1 cellular context compared by ENCODE assay signal in the genomic region with DNA sequence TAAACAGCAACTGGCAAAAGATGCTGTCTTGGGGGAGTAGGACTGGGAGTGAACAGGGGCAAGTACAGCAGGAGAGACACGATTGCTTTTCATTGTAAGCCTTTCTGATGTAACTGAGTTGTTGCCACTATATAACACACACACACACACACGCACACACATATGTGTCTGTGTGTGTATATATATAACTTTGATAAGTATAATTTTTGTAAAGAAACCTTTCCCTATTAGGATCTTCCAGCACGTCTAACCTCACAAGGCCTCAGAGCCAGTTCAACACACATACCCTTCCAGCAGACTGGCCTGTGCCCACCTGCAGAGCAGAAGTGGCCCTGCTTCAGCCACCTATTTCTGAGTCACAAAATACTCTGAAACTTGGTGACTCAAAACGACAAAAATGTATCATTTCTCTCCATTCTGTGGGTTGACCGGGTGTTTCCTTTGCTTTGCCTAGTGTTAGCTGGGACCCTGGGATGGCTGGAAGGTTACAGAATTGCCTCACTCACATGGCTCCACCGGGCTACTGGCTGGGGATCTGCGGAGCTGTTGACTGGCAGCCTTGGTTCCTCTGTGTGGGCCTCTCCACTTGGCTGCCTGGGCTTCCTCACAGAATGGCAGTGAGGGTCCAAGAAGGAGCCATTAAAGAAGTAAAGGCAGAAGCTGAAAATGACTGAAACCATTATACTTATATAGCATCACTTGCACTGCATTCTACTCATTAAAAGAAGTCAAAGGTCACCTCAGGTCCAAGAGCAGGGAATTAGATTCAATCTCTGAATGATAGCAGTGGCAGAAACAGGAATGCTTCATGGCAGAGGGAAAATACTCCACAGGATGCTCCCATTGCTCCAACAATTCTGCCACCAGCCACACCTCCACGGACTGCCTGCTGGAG.
TF ChIP-seq lines count a peak whose summit lies in the region.

No MANE protein-coding gene starts in this region.

TF ChIP-seq in WTC11, 78 proteins besides CTCF, POLR2A, EP300 and RAD21 (continued from another document):
- TF ChIP-seq, protein P1, sequence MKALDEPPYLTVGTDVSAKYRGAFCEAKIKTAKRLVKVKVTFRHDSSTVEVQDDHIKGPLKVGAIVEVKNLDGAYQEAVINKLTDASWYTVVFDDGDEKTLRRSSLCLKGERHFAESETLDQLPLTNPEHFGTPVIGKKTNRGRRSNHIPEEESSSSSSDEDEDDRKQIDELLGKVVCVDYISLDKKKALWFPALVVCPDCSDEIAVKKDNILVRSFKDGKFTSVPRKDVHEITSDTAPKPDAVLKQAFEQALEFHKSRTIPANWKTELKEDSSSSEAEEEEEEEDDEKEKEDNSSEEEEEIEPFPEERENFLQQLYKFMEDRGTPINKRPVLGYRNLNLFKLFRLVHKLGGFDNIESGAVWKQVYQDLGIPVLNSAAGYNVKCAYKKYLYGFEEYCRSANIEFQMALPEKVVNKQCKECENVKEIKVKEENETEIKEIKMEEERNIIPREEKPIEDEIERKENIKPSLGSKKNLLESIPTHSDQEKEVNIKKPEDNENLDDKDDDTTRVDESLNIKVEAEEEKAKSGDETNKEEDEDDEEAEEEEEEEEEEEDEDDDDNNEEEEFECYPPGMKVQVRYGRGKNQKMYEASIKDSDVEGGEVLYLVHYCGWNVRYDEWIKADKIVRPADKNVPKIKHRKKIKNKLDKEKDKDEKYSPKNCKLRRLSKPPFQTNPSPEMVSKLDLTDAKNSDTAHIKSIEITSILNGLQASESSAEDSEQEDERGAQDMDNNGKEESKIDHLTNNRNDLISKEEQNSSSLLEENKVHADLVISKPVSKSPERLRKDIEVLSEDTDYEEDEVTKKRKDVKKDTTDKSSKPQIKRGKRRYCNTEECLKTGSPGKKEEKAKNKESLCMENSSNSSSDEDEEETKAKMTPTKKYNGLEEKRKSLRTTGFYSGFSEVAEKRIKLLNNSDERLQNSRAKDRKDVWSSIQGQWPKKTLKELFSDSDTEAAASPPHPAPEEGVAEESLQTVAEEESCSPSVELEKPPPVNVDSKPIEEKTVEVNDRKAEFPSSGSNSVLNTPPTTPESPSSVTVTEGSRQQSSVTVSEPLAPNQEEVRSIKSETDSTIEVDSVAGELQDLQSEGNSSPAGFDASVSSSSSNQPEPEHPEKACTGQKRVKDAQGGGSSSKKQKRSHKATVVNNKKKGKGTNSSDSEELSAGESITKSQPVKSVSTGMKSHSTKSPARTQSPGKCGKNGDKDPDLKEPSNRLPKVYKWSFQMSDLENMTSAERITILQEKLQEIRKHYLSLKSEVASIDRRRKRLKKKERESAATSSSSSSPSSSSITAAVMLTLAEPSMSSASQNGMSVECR (CRISPR knock-in tag; IDR thresholded peaks at IDR 0.05; ENCODE audit: borderline replicate concordance): no peak
TF ChIP-seq in WTC11: peak in this region for 0.
